ENCODE assay signal across 17 cellular contexts in the genomic region with DNA sequence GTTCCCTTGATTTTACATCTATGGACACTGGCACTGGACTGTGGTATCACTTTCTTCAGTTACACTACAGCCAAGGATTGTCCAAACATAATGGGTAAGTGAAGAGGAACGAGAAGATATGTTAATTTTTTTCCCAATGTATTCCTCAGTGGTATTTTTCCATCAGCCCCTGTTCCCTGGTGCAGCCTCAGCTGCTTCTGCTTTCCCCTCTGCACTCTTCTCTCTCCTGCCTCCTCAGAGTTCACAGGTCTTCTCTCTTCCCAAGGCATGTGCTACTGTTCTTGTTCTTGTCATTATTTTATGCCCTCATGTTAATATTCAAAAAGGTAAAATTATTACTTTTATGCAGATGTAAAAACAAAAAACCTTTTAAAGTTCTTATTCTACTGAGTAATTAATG.
DNase-seq lines count a peak whose midpoint lies in the region; ATAC-seq and TF ChIP-seq lines count a peak whose summit lies in the region.
"Had no signal": no experiment of that assay in that cellular context is flagged by ENCODE, and none has a peak within 500 bp of the region (broad histone marks: within the 10 kb centered on the region; RNA-seq: fewer than 3 reads in every experiment).

No MANE protein-coding gene starts in this region.

- H3K9me3 ChIP-seq in HAP-1: no peaks in the 10 kb centered on the region
- H3K9me3 ChIP-seq in ectodermal cell (ENCODE audit: control insufficient read depth, low read length): no peaks in the 10 kb centered on the region
- H3K9me3 ChIP-seq: BLaER1, Caco-2 had no signal

- H3K36me3 Mint-ChIP-seq in WTC11: no peaks in the 10 kb centered on the region
- H3K36me3 Mint-ChIP-seq: CD4-positive, CD25-positive, alpha-beta regulatory T cell; CD8-positive, alpha-beta T cell had no signal

- peak; percentile 45 to 52 for DNase-seq in HAP-1 (ENCODE audit: low spot score in 2 of 2)
- no peak for DNase-seq in WTC11 (ENCODE audit: low spot score)
- DNase-seq in NCI-H82 (lab: John Stamatoyannopoulos, UW): no peak
- DNase-seq: Caco-2; CD4-positive, CD25-positive, alpha-beta regulatory T cell; CD8-positive, alpha-beta T cell; DMS153; DND-41; H7 had no signal

- peaks cover 9% of the 10 kb centered on the region for H3K4me1 Mint-ChIP-seq in WTC11
- H3K4me1 Mint-ChIP-seq: B cell; CD4-positive, CD25-positive, alpha-beta regulatory T cell had no signal

- POLR2A ChIA-PET in WTC11 (lab: Charles Lee): no interaction called here

- no peaks in the 10 kb centered on the region for H3K27me3 Mint-ChIP-seq in WTC11 (ENCODE audit: low read depth)
- H3K27me3 Mint-ChIP-seq: B cell; CD4-positive, CD25-positive, alpha-beta regulatory T cell had no signal

- H3K27ac Mint-ChIP-seq in WTC11: no peak overlapping the region
- H3K27ac Mint-ChIP-seq: B cell; CD4-positive, CD25-positive, alpha-beta regulatory T cell; CD8-positive, alpha-beta T cell had no signal

- ATAC-seq in WTC11 (peak; percentile 61), GM21737 (IDR thresholded peaks at IDR 0.05; ENCODE audit: unreplicated experiment) (no peak), HG02763 (IDR thresholded peaks at IDR 0.05; ENCODE audit: unreplicated experiment) (no peak), HG02870 (IDR thresholded peaks at IDR 0.05; ENCODE audit: unreplicated experiment) (no peak)
- ATAC-seq: CD8-positive, alpha-beta T cell; HCT116 had no signal

- 58 to 67% methylated on average over 1 of the region's 1 CpG for WGBS in ectodermal cell, 2 experiments

- in situ Hi-C loops in HAP-1 (cut with MboI; ENCODE audit: low sequenced_read_pairs): no loop called here

- no peak overlapping the region for H3K4me3 Mint-ChIP-seq in WTC11
- H3K4me3 Mint-ChIP-seq: B cell; CD4-positive, CD25-positive, alpha-beta regulatory T cell; CD8-positive, alpha-beta T cell had no signal

- H3K4me3 ChIP-seq in HAP-1 (no peak overlapping the region), ectodermal cell (ENCODE audit: insufficient read depth, low read depth, low read length) (no peak overlapping the region)
- H3K4me3 ChIP-seq: BLaER1 had no signal

- H3K36me3 ChIP-seq in HAP-1 (replicated peaks) (no peaks in the 10 kb centered on the region), ectodermal cell (ENCODE audit: control insufficient read depth, insufficient read depth, low read length) (no peaks in the 10 kb centered on the region)
- H3K36me3 ChIP-seq: BLaER1 had no signal

- TF ChIP-seq CTCF in WTC11 (IDR thresholded peaks at IDR 0.05): no peak

- H3K27ac ChIP-seq in ectodermal cell (ENCODE audit: insufficient read depth, low read depth, low read length, poor library complexity, severe bottlenecking): peak overlapping the region; percentile 42
- H3K27ac ChIP-seq: BLaER1, C4-2B had no signal

- no peaks in the 10 kb centered on the region for H3K9me3 Mint-ChIP-seq in WTC11

- no peaks in the 10 kb centered on the region for H3K27me3 ChIP-seq in HAP-1 (ENCODE audit: low read depth)
- H3K27me3 ChIP-seq in ectodermal cell (ENCODE audit: control insufficient read depth, insufficient read depth, low read length, poor library complexity, severe bottlenecking): no peaks in the 10 kb centered on the region
- H3K27me3 ChIP-seq: BLaER1 had no signal

- CTCF ChIA-PET in WTC11 (lab: Charles Lee): interaction anchor here (0.7 kb wide), 1 partner anchor 15 kb away, joined by 3 read pairs; no protein-coding TSS in a partner anchor

- H3K4me1 ChIP-seq in HAP-1 (peaks cover 19% of the 10 kb centered on the region), ectodermal cell (ENCODE audit: control insufficient read depth, insufficient read depth, low read length) (no peaks in the 10 kb centered on the region)
- H3K4me1 ChIP-seq: BLaER1, Caco-2 had no signal

TF ChIP-seq in WTC11, 78 proteins besides CTCF, POLR2A, EP300 and RAD21:
- TF ChIP-seq, protein P1, sequence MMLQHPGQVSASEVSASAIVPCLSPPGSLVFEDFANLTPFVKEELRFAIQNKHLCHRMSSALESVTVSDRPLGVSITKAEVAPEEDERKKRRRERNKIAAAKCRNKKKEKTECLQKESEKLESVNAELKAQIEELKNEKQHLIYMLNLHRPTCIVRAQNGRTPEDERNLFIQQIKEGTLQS (CRISPR knock-in tag; conservative IDR thresholded peaks at IDR 0.05): no peak
- TF ChIP-seq TP53 (CRISPR knock-in tag; IDR thresholded peaks at IDR 0.05) (no peak), FOXP1 (CRISPR knock-in tag; IDR thresholded peaks at IDR 0.05; ENCODE audit: borderline replicate concordance) (no peak), GRHL2 (CRISPR knock-in tag; IDR thresholded peaks at IDR 0.05; ENCODE audit: insufficient replicate concordance, severe bottlenecking) (no peak)
- TF ChIP-seq, protein P2, sequence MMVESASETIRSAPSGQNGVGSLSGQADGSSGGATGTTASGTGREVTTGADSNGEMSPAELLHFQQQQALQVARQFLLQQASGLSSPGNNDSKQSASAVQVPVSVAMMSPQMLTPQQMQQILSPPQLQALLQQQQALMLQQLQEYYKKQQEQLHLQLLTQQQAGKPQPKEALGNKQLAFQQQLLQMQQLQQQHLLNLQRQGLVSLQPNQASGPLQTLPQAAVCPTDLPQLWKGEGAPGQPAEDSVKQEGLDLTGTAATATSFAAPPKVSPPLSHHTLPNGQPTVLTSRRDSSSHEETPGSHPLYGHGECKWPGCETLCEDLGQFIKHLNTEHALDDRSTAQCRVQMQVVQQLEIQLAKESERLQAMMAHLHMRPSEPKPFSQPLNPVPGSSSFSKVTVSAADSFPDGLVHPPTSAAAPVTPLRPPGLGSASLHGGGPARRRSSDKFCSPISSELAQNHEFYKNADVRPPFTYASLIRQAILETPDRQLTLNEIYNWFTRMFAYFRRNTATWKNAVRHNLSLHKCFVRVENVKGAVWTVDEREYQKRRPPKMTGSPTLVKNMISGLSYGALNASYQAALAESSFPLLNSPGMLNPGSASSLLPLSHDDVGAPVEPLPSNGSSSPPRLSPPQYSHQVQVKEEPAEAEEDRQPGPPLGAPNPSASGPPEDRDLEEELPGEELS (CRISPR knock-in tag; IDR thresholded peaks at IDR 0.05): no peak
- TF ChIP-seq, protein P3, sequence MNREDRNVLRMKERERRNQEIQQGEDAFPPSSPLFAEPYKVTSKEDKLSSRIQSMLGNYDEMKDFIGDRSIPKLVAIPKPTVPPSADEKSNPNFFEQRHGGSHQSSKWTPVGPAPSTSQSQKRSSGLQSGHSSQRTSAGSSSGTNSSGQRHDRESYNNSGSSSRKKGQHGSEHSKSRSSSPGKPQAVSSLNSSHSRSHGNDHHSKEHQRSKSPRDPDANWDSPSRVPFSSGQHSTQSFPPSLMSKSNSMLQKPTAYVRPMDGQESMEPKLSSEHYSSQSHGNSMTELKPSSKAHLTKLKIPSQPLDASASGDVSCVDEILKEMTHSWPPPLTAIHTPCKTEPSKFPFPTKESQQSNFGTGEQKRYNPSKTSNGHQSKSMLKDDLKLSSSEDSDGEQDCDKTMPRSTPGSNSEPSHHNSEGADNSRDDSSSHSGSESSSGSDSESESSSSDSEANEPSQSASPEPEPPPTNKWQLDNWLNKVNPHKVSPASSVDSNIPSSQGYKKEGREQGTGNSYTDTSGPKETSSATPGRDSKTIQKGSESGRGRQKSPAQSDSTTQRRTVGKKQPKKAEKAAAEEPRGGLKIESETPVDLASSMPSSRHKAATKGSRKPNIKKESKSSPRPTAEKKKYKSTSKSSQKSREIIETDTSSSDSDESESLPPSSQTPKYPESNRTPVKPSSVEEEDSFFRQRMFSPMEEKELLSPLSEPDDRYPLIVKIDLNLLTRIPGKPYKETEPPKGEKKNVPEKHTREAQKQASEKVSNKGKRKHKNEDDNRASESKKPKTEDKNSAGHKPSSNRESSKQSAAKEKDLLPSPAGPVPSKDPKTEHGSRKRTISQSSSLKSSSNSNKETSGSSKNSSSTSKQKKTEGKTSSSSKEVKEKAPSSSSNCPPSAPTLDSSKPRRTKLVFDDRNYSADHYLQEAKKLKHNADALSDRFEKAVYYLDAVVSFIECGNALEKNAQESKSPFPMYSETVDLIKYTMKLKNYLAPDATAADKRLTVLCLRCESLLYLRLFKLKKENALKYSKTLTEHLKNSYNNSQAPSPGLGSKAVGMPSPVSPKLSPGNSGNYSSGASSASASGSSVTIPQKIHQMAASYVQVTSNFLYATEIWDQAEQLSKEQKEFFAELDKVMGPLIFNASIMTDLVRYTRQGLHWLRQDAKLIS (CRISPR knock-in tag; IDR thresholded peaks at IDR 0.05; ENCODE audit: borderline replicate concordance): no peak
- TF ChIP-seq, protein P4, sequence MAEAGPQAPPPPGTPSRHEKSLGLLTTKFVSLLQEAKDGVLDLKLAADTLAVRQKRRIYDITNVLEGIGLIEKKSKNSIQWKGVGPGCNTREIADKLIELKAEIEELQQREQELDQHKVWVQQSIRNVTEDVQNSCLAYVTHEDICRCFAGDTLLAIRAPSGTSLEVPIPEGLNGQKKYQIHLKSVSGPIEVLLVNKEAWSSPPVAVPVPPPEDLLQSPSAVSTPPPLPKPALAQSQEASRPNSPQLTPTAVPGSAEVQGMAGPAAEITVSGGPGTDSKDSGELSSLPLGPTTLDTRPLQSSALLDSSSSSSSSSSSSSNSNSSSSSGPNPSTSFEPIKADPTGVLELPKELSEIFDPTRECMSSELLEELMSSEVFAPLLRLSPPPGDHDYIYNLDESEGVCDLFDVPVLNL (CRISPR knock-in tag; IDR thresholded peaks at IDR 0.05; ENCODE audit: borderline replicate concordance, low read depth): no peak

Comparison
In these comparisons a context has a peak if more than half of its experiments do, and no peak if none do; other contexts are left out.
1. DNase-seq: peak in HAP-1 (2 of 2); none in WTC11 (single experiment) and NCI-H82 (single experiment).